ENCODE assay signal across 16 cellular contexts in genomic region chr15:71272932-71273331, GRCh38.
DNase-seq lines count a peak whose midpoint lies in the region; ATAC-seq and TF ChIP-seq lines count a peak whose summit lies in the region.
"Had no signal": no experiment of that assay in that cellular context is flagged by ENCODE, and none has a peak within 500 bp of the region (broad histone marks: within the 10 kb centered on the region; RNA-seq: fewer than 3 reads in every experiment).

No MANE protein-coding gene starts in this region.

- TF ChIP-seq CTCF in fibroblast of the aortic adventitia (IDR thresholded peaks at IDR 0.05; ENCODE audit: insufficient read depth, low read length) (no peak), smooth muscle cell (IDR thresholded peaks at IDR 0.05; ENCODE audit: borderline replicate concordance, insufficient read depth, poor library complexity, severe bottlenecking) (no peak), foreskin keratinocyte (conservative IDR thresholded peaks at IDR 0.05) (no peak), heart left ventricle (IDR thresholded peaks at IDR 0.05) (no peak)

- intact Hi-C loops in heart left ventricle (cut with DNase I) = no loop called here

- H3K4me2 ChIP-seq in smooth muscle cell = peak overlapping the region; percentile 51

- H3K27me3 ChIP-seq in smooth muscle cell (ENCODE audit: low read depth) (no peaks in the 10 kb centered on the region), foreskin keratinocyte (no peaks in the 10 kb centered on the region), heart left ventricle (no peaks in the 10 kb centered on the region)
- H3K27me3 ChIP-seq: colonic mucosa had no signal

- H3K4me3 ChIP-seq in fibroblast of the aortic adventitia (ENCODE audit: low read depth, low read length) = no peak overlapping the region
- peak overlapping the region; percentile 3 for H3K4me3 ChIP-seq in smooth muscle cell
- no peak overlapping the region for H3K4me3 ChIP-seq in heart left ventricle
- H3K4me3 ChIP-seq: colonic mucosa, lower lobe of right lung had no signal

- H3K27ac ChIP-seq in smooth muscle cell (ENCODE audit: low read depth) (peak overlapping the region; percentile 85), foreskin keratinocyte (no peak overlapping the region), heart left ventricle (peak overlapping the region in 5 of 12 donors; percentile 22 to 33 (median 31))
- H3K27ac ChIP-seq: colonic mucosa, lower lobe of right lung had no signal

- WGBS in smooth muscle cell (ENCODE audit: low lambda C conversion rate) = 17% methylated on average over 6 of the region's 6 CpGs
- WGBS in heart left ventricle, 4 donors = 55 to 69% (median 67%) methylated on average over 6 of the region's 6 CpGs

- no peaks in the 10 kb centered on the region for H4K20me1 ChIP-seq in smooth muscle cell (ENCODE audit: low read depth)

- DNase-seq in LHCN-M2 (ENCODE audit: low read depth) (peak; percentile 53), amniotic epithelial cell (ENCODE audit: low read depth) (peak; percentile 70), fibroblast of the aortic adventitia (ENCODE audit: low read depth) (peak; percentile 54), smooth muscle cell (lab: John Stamatoyannopoulos, UW; ENCODE audit: unreplicated experiment) (no peak), foreskin keratinocyte (no peak), heart left ventricle (no peak)
- DNase-seq: activated CD4-positive, alpha-beta T cell treated with anti-CD3 and anti-CD28 coated beads for 48 hours; activated effector memory CD4-positive, alpha-beta T cell treated with anti-CD3 and anti-CD28 coated beads, Interleukin-2, amount 50 U/mL, for 16 hours; amygdala; C1 segment of cervical spinal cord; colonic mucosa; lower lobe of right lung; naive thymus-derived CD4-positive, alpha-beta T cell; NCI-H1436 treated with DMSO at 0.1 percent for 48 hours; small intestine had no signal

- ATAC-seq in HG03442 (IDR thresholded peaks at IDR 0.05; ENCODE audit: unreplicated experiment) = no peak
- no peak for ATAC-seq in foreskin keratinocyte
- ATAC-seq in heart left ventricle = no peak
- ATAC-seq: lower lobe of right lung; naive thymus-derived CD4-positive, alpha-beta T cell had no signal

- no peaks in the 10 kb centered on the region for H3K79me2 ChIP-seq in smooth muscle cell (ENCODE audit: low read depth)

- TF ChIP-seq POLR2A in heart left ventricle (IDR thresholded peaks at IDR 0.05) = no peak

- H3F3A ChIP-seq in smooth muscle cell (ENCODE audit: low read depth) = peaks cover 12% of the 10 kb centered on the region

- H3K9me3 ChIP-seq in smooth muscle cell (replicated peaks; ENCODE audit: low read depth) (no peaks in the 10 kb centered on the region), heart left ventricle (peaks cover 0 to 9% (median 0%) of the 10 kb centered on the region in 12 donors)
- H3K9me3 ChIP-seq: colonic mucosa, lower lobe of right lung had no signal

- H2AFZ ChIP-seq in smooth muscle cell (ENCODE audit: low read depth) = peak overlapping the region; percentile 6

- H3K4me1 ChIP-seq in smooth muscle cell (ENCODE audit: low read depth) (peaks cover 24% of the 10 kb centered on the region), foreskin keratinocyte (peaks cover 28% of the 10 kb centered on the region), heart left ventricle (peaks cover 0 to 16% (median 3%) of the 10 kb centered on the region in 12 donors)
- H3K4me1 ChIP-seq: colonic mucosa, lower lobe of right lung had no signal

- peak overlapping the region; percentile 67 for H3K9ac ChIP-seq in smooth muscle cell (ENCODE audit: low read depth)

- H3K36me3 ChIP-seq in smooth muscle cell (ENCODE audit: low read depth) = no peaks in the 10 kb centered on the region
- no peaks in the 10 kb centered on the region for H3K36me3 ChIP-seq in heart left ventricle
- H3K36me3 ChIP-seq: colonic mucosa, lower lobe of right lung had no signal

Comparison
In these comparisons a context has a peak if more than half of its experiments do, and no peak if none do; other contexts are left out.
1. DNase-seq: peak in LHCN-M2 (single experiment), amniotic epithelial cell (single experiment) and fibroblast of the aortic adventitia (single experiment); none in smooth muscle cell (single experiment), foreskin keratinocyte (0 of 2) and heart left ventricle (0 of 5).